8 cellular contexts compared by ENCODE assay signal in genomic region chr6:169723200-169723909, GRCh38. TPM values are rescaled to one million over a fixed set of nuclear protein-coding genes. Genes with fewer than 3 reads are reported as not detected.
DNase-seq lines count a peak whose midpoint lies in the region; ATAC-seq and TF ChIP-seq lines count a peak whose summit lies in the region.

No MANE protein-coding gene starts in this region.

- H3K27ac ChIP-seq in osteoblast (ENCODE audit: low read depth, low read length) = peak overlapping the region; percentile 84
- H3K27ac ChIP-seq in tibial artery = peak overlapping the region; percentile 87 to 98

- H3K4me1 Mint-ChIP-seq in activated naive CD8-positive, alpha-beta T cell (ENCODE audit: low read depth) = peaks cover 50% of the 10 kb centered on the region

- H3K4me3 Mint-ChIP-seq in activated naive CD8-positive, alpha-beta T cell = peak overlapping the region; percentile 96

- TF ChIP-seq CTCF in BJ (IDR thresholded peaks at IDR 0.05; ENCODE audit: insufficient read depth, low read depth, low read length) = no peak
- TF ChIP-seq CTCF in osteoblast (IDR thresholded peaks at IDR 0.05; ENCODE audit: extremely low read depth, low read depth, low read length) = no peak
- TF ChIP-seq CTCF in tibial artery (IDR thresholded peaks at IDR 0.05) = peak in 1 of 2 experiments; percentile 6

- H3K9me3 ChIP-seq in osteoblast (ENCODE audit: low read depth, low read length) (no peaks in the 10 kb centered on the region), tibial artery (no peaks in the 10 kb centered on the region)

- in situ Hi-C loops in SK-MEL-5 (cut with HindIII; ENCODE audit: low pct_unique_long_range_greater_than_20kb, low sequenced_read_pairs) = no loop called here

- H4K20me1 ChIP-seq in osteoblast (ENCODE audit: insufficient read depth, low read length) = peaks cover 19% of the 10 kb centered on the region

- H3K27me3 ChIP-seq in BJ (ENCODE audit: control insufficient read depth, insufficient read depth, low read length) (no peaks in the 10 kb centered on the region), osteoblast (ENCODE audit: insufficient read depth, low read length) (no peaks in the 10 kb centered on the region), tibial artery (no peaks in the 10 kb centered on the region)

- peak overlapping the region; percentile 89 for H3K4me2 ChIP-seq in osteoblast (ENCODE audit: insufficient read depth, low read length)

- H3K36me3 Mint-ChIP-seq in activated naive CD8-positive, alpha-beta T cell = peaks cover 2% of the 10 kb centered on the region

- ATAC-seq in GM19043 (IDR thresholded peaks at IDR 0.05; ENCODE audit: low read depth, unreplicated experiment) (peak; percentile 29), HG03354 (IDR thresholded peaks at IDR 0.05; ENCODE audit: poor library complexity, severe bottlenecking, unreplicated experiment) (peak; percentile 42), Right ventricle myocardium inferior (peak; percentile 77)

- DNase-seq in BJ (ENCODE audit: low read depth) (no peak), SK-MEL-5 (ENCODE audit: low read depth, low spot score) (peak; percentile 22), Right ventricle myocardium inferior (ENCODE audit: missing footprints) (peak; percentile 91), osteoblast (ENCODE audit: insufficient read length, low spot score, missing footprints) (peak; percentile 88), tibial artery (peak; percentile 69 to 89)

- peak overlapping the region; percentile 95 for H3K27ac Mint-ChIP-seq in activated naive CD8-positive, alpha-beta T cell

- POLR2A ChIA-PET in BJ (lab: Charles Lee) = interaction anchor here (0.7 kb wide), 1 partner anchor 75 kb away, joined by 3 read pairs; no protein-coding TSS in a partner anchor

- H2AFZ ChIP-seq in osteoblast (ENCODE audit: low read length) = peak overlapping the region; percentile 89

- H3K36me3 ChIP-seq in BJ (ENCODE audit: control insufficient read depth, insufficient read depth, low read length) (no peaks in the 10 kb centered on the region), osteoblast (ENCODE audit: insufficient read depth, low read length) (peaks cover 5% of the 10 kb centered on the region), tibial artery (peaks cover 0 to under 1% (median 0%) of the 10 kb centered on the region in 3 donors)

- H3K4me3 ChIP-seq in BJ (ENCODE audit: low read depth, low read length) (peak overlapping the region; percentile 75), osteoblast (ENCODE audit: insufficient read depth, low read length) (peak overlapping the region; percentile 90), tibial artery (peak overlapping the region; percentile 74 to 88)

- intact Hi-C loops in Right ventricle myocardium inferior (cut with DNase I) (no loop called here), tibial artery (cut with DNase I; ENCODE audit: low total_unique reads) (loop anchor here (2.0 to 10.0 kb wide), 2 partner anchors 21 to 831 kb away; partner anchors contain the start of genes C6orf120, PSMB1, TBP and WDR27)

- H3K9me3 Mint-ChIP-seq in activated naive CD8-positive, alpha-beta T cell (ENCODE audit: low read depth) = no peaks in the 10 kb centered on the region

- CTCF ChIA-PET in BJ (lab: Yijun Ruan, JAX) = interaction anchor here (0.7 kb wide), 1 partner anchor 429 kb away, joined by 3 read pairs; no protein-coding TSS in a partner anchor

- H3K27me3 Mint-ChIP-seq in activated naive CD8-positive, alpha-beta T cell = no peaks in the 10 kb centered on the region

- H3K79me2 ChIP-seq in osteoblast (ENCODE audit: insufficient read depth, low read length) = peaks cover 38% of the 10 kb centered on the region

- H3K4me1 ChIP-seq in osteoblast (ENCODE audit: insufficient read depth, low read length) = peaks cover 15% of the 10 kb centered on the region
- H3K4me1 ChIP-seq in tibial artery = peaks cover 0 to 32% (median 13%) of the 10 kb centered on the region in 4 donors

RNA-seq across cellular contexts. Expression of gene PHF10, which starts 0.9 kb away (rescaled TPM):
- 9.8 and 20.4 TPM in 2 replicates for polyA plus RNA-seq in BJ (2011; rRNA removed)
- polyA minus RNA-seq in BJ (2011; rRNA and poly(A)+ RNA removed) = 5.0 and 6.9 TPM in 2 replicates
- 15.2 and 15.4 TPM in 2 replicates for total RNA-seq in SK-MEL-5 (2014; rRNA removed; shearing (Covaris generic))
- 24.4 and 27.6 TPM in 2 replicates for polyA plus RNA-seq in SK-MEL-5 (2015; cell fraction: cytosol; rRNA removed)
- 32.1 and 38.6 TPM in 2 replicates for polyA plus RNA-seq in SK-MEL-5 (2015; cell fraction: nucleus; rRNA removed)
- total RNA-seq in Right ventricle myocardium inferior = 55.2 TPM
- total RNA-seq in osteoblast = 14.7 and 21.0 TPM in 2 replicates

RNA-seq across cellular contexts. Expression of gene C6orf120, which starts 21.4 kb away (rescaled TPM):
- 13.2 and 21.4 TPM in 2 replicates for polyA plus RNA-seq in BJ (2011; rRNA removed)
- polyA minus RNA-seq in BJ (2011; rRNA and poly(A)+ RNA removed) = 7.3 and 7.9 TPM in 2 replicates
- total RNA-seq in SK-MEL-5 (2014; rRNA removed; shearing (Covaris generic)) = 48.8 and 51.8 TPM in 2 replicates
- 55.2 and 67.5 TPM in 2 replicates for polyA plus RNA-seq in SK-MEL-5 (2015; cell fraction: cytosol; rRNA removed)
- 38.9 and 41.0 TPM in 2 replicates for polyA plus RNA-seq in SK-MEL-5 (2015; cell fraction: nucleus; rRNA removed)
- 14.5 TPM for total RNA-seq in Right ventricle myocardium inferior
- 53.0 and 54.3 TPM in 2 replicates for total RNA-seq in osteoblast

RNA-seq across cellular contexts. Expression of gene WDR27, which starts 21.5 kb away (rescaled TPM):
- polyA plus RNA-seq in BJ (2011; rRNA removed) = 22.9 and 28.7 TPM in 2 replicates
- polyA minus RNA-seq in BJ (2011; rRNA and poly(A)+ RNA removed) = 20.0 and 23.1 TPM in 2 replicates
- total RNA-seq in SK-MEL-5 (2014; rRNA removed; shearing (Covaris generic)) = 10.2 and 10.8 TPM in 2 replicates
- 16.0 and 18.6 TPM in 2 replicates for polyA plus RNA-seq in SK-MEL-5 (2015; cell fraction: cytosol; rRNA removed)
- polyA plus RNA-seq in SK-MEL-5 (2015; cell fraction: nucleus; rRNA removed) = 207 and 319 TPM in 2 replicates
- total RNA-seq in Right ventricle myocardium inferior (9.6 TPM), osteoblast (23.9 and 29.8 TPM in 2 replicates)

RNA-seq across cellular contexts. Expression of gene DYNLT2, which starts 28.0 kb away (rescaled TPM):
- polyA plus RNA-seq in BJ (2011; rRNA removed) = 0.31 and 0.32 TPM in 2 replicates
- 0.41 TPM in 1 of 2 replicates, not detected in the other for polyA minus RNA-seq in BJ (2011; rRNA and poly(A)+ RNA removed)
- total RNA-seq in SK-MEL-5 (2014; rRNA removed; shearing (Covaris generic)) = 0.61 and 1.4 TPM in 2 replicates
- polyA plus RNA-seq in SK-MEL-5 (2015; cell fraction: cytosol; rRNA removed) = 0.16 and 0.52 TPM in 2 replicates
- polyA plus RNA-seq in SK-MEL-5 (2015; cell fraction: nucleus; rRNA removed) = 7.8 and 9.8 TPM in 2 replicates
- total RNA-seq in Right ventricle myocardium inferior (0.41 TPM), osteoblast (1.8 and 2.2 TPM in 2 replicates)

RNA-seq across cellular contexts. Expression of gene ERMARD, which starts 28.1 kb away (rescaled TPM):
- polyA plus RNA-seq in BJ (2011; rRNA removed) = 21.5 and 31.8 TPM in 2 replicates
- 11.5 and 14.7 TPM in 2 replicates for polyA minus RNA-seq in BJ (2011; rRNA and poly(A)+ RNA removed)
- total RNA-seq in SK-MEL-5 (2014; rRNA removed; shearing (Covaris generic)) = 16.2 and 18.1 TPM in 2 replicates
- 8.7 and 10.9 TPM in 2 replicates for polyA plus RNA-seq in SK-MEL-5 (2015; cell fraction: cytosol; rRNA removed)
- polyA plus RNA-seq in SK-MEL-5 (2015; cell fraction: nucleus; rRNA removed) = 75.3 and 92.0 TPM in 2 replicates
- total RNA-seq in Right ventricle myocardium inferior (6.5 TPM), osteoblast (21.4 and 23.3 TPM in 2 replicates)
